Comparison of ENCODE assay signal across 8 cellular contexts in genomic region chr15:72783563-72784232, GRCh38. TPM values are rescaled to one million over a fixed set of nuclear protein-coding genes. Genes with fewer than 3 reads are reported as not detected.
DNase-seq lines count a peak whose midpoint lies in the region; ATAC-seq and TF ChIP-seq lines count a peak whose summit lies in the region.

Gene ADPGK, minus strand, starts transcription at chr15:72783758. Its CDS starts 67 bp downstream, at chr15:72783691.

- peak; percentile 94 for TF ChIP-seq POLR2A in gastroesophageal sphincter (IDR thresholded peaks at IDR 0.05)

- ATAC-seq in HG02571 (IDR thresholded peaks at IDR 0.05; ENCODE audit: unreplicated experiment) (peak; percentile 76), gastroesophageal sphincter (peak; percentile 96)

- TF ChIP-seq EP300 in gastroesophageal sphincter (IDR thresholded peaks at IDR 0.05) = no peak

- H3K36me3 ChIP-seq in GM06990 (ENCODE audit: control insufficient read depth, insufficient read depth, low read length) (peaks cover 3% of the 10 kb centered on the region), SK-N-MC (ENCODE audit: insufficient read depth, low read length) (0 out of 2 replicates have a peak, but pooled peaks cover 3% of the 10 kb centered on the region), gastroesophageal sphincter (peaks cover 0 to 16% of the 10 kb centered on the region in 2 donors)

- H3K4me3 Mint-ChIP-seq in activated naive CD4-positive, alpha-beta T cell treated with anti-CD3 and anti-CD28 coated beads, Interleukin-2, amount 10 ng/mL, durations not matched to agents 7 days and 5 days = peak within 1 kb of the TSS; percentile 84

- H3K27me3 Mint-ChIP-seq in activated naive CD4-positive, alpha-beta T cell treated with anti-CD3 and anti-CD28 coated beads, Interleukin-2, amount 10 ng/mL, durations not matched to agents 7 days and 5 days = no peaks in the 10 kb centered on the region

- peaks cover 0 to 43% (median 17%) of the 10 kb centered on the region in 3 donors for H3K4me1 ChIP-seq in gastroesophageal sphincter

- H3K9ac ChIP-seq in SK-N-MC (ENCODE audit: insufficient read length) = peak within 1 kb of the TSS; percentile 86

- WGBS in gastroesophageal sphincter (ENCODE audit: low coverage in 1 of 2), 2 donors = 0% methylated on average over 9 to 11 of the region's 64 CpGs

- peaks cover 28% of the 10 kb centered on the region for H3K36me3 Mint-ChIP-seq in activated naive CD4-positive, alpha-beta T cell treated with anti-CD3 and anti-CD28 coated beads, Interleukin-2, amount 10 ng/mL, durations not matched to agents 7 days and 5 days

- H3K27ac Mint-ChIP-seq in activated naive CD4-positive, alpha-beta T cell treated with anti-CD3 and anti-CD28 coated beads, Interleukin-2, amount 10 ng/mL, durations not matched to agents 7 days and 5 days = peak within 1 kb of the TSS; percentile 97

- CTCF ChIA-PET in activated naive CD4-positive, alpha-beta T cell treated with anti-CD3 and anti-CD28 coated beads, Interleukin-2, amount 10 ng/mL, durations not matched to agents 7 days and 5 days (lab: Charles Lee) = interaction anchor here (1.0 to 2.9 kb wide), 4 partner anchors 11 to 461 kb away, joined by 3 to 17 read pairs (median 12); no protein-coding TSS in a partner anchor

- no peak for TF ChIP-seq CTCF in GM06990 (IDR thresholded peaks at IDR 0.05; ENCODE audit: insufficient read depth, low read length, poor library complexity, severe bottlenecking)
- peak in 1 of 4 experiments; percentile 36 for TF ChIP-seq CTCF in gastroesophageal sphincter (IDR thresholded peaks at IDR 0.05)

- peak within 1 kb of the TSS; percentile 97 for H3K4me3 ChIP-seq in GM06990 (replicated peaks; ENCODE audit: low read depth, low read length)
- peak within 1 kb of the TSS; percentile 88 for H3K4me3 ChIP-seq in SK-N-MC
- H3K4me3 ChIP-seq in gastroesophageal sphincter = peak within 1 kb of the TSS; percentile 66 to 97

- H3K27me3 ChIP-seq in GM06990 (replicated peaks; ENCODE audit: control insufficient read depth, insufficient read depth, low read length) (no peaks in the 10 kb centered on the region), gastroesophageal sphincter (no peaks in the 10 kb centered on the region)

- DNase-seq in GM06990 (ENCODE audit: extremely low read depth, insufficient read length) (peak; percentile 97), NCI-H1048 (lab: John Stamatoyannopoulos, UW) (peak; percentile 82), SK-N-MC (ENCODE audit: low read depth, low spot score) (peak; percentile 56), non-pigmented ciliary epithelial cell (ENCODE audit: low read depth) (peak; percentile 44), substantia nigra (lab: John Stamatoyannopoulos, UW) (peak; percentile 49 to 96 (median 86))
- DNase-seq in activated naive CD4-positive, alpha-beta T cell treated with anti-CD3 and anti-CD28 coated beads, Interleukin-2, amount 10 ng/mL, durations not matched to agents 7 days and 5 days = peak; percentile 91

- H3K9me3 ChIP-seq in SK-N-MC (ENCODE audit: low read depth, low read length) (no peaks in the 10 kb centered on the region), gastroesophageal sphincter (no peaks in the 10 kb centered on the region)

- peaks cover 51% of the 10 kb centered on the region for H3K4me1 Mint-ChIP-seq in activated naive CD4-positive, alpha-beta T cell treated with anti-CD3 and anti-CD28 coated beads, Interleukin-2, amount 10 ng/mL, durations not matched to agents 7 days and 5 days

- no peaks in the 10 kb centered on the region for H3K9me3 Mint-ChIP-seq in activated naive CD4-positive, alpha-beta T cell treated with anti-CD3 and anti-CD28 coated beads, Interleukin-2, amount 10 ng/mL, durations not matched to agents 7 days and 5 days

- peak within 1 kb of the TSS; percentile 86 for H3K27ac ChIP-seq in SK-N-MC
- H3K27ac ChIP-seq in gastroesophageal sphincter = peak within 1 kb of the TSS; percentile 87 to 95 (median 92)
- peak within 1 kb of the TSS; percentile 94 for H3K27ac ChIP-seq in substantia nigra (ENCODE audit: low read depth, low read length, poor library complexity, severe bottlenecking)

RNA-seq across cellular contexts. Expression of gene ADPGK, which starts in this region (rescaled TPM):
- 10 to 100 TPM; 19.7 to 52.1 (median 36.1) TPM for total RNA-seq in gastroesophageal sphincter

Comparison
In these comparisons a context has a peak if more than half of its experiments do, and no peak if none do; other contexts are left out.
1. Peak in every context shown above with its lines: DNase-seq, ATAC-seq, H3K4me3 ChIP-seq and H3K27ac ChIP-seq.
2. DNase-seq: peak in every context shown above with its lines; median percentile 97 in GM06990; 91 in activated naive CD4-positive, alpha-beta T cell treated with anti-CD3 and anti-CD28 coated beads, Interleukin-2, amount 10 ng/mL, durations not matched to agents 7 days and 5 days; 86 in substantia nigra; 82 in NCI-H1048; 56 in SK-N-MC; 44 in non-pigmented ciliary epithelial cell.